Comparison of ENCODE assay signal across 1 cellular context in genomic region chr4:6620891-6621555, GRCh38.
TF ChIP-seq lines count a peak whose summit lies in the region.

No MANE protein-coding gene starts in this region.

TF ChIP-seq in K562, 482 proteins besides CTCF, POLR2A, EP300 and RAD21:
- TF ChIP-seq TGIF2 (CRISPR knock-in tag; IDR thresholded peaks at IDR 0.05), result no peak
- 0 out of 2 replicates have a peak, but pooled peaks have one; percentile 46 for TF ChIP-seq PTBP1 (IDR thresholded peaks at IDR 0.05; ENCODE audit: low read depth, low read length)
- TF ChIP-seq ZFP36 (IDR thresholded peaks at IDR 0.05; ENCODE audit: low read depth, low read length, partially characterized antibody), result peak; percentile 83
- peak; percentile 32 for TF ChIP-seq RBM25 (IDR thresholded peaks at IDR 0.05; ENCODE audit: low read depth, low read length, severe bottlenecking)
- TF ChIP-seq POLR2G (IDR thresholded peaks at IDR 0.05; ENCODE audit: low read depth, low read length), result 0 out of 2 replicates have a peak, but pooled peaks have one; percentile 7
- TF ChIP-seq HIVEP1 (CRISPR knock-in tag; IDR thresholded peaks at IDR 0.05), result no peak
